ENCODE assay signal across 12 cellular contexts in the genomic region with DNA sequence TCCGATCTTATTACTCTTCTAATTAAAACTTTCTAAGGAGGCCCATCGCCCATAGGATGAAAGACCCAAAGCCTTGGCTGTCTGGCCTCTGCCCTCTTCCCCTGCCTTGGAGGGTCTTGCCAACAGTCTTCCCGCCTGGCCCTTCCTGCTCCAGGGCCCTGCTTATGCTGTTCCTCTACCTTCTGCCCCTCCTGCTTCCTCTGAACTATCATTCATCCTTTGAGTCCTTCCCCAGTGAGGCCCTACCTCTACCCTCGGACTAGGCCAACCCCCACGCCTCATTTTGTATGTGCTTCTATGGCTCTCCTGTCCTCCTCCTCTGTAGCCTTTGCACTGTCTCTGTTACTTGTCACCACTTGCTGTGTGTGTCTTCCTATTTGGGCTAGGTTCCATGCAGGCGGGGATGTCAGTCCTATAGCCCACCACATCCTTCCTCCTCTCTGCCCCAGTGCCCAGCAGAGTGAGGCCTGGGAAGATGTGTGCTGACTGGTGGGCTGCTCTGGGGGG. TPM values are rescaled to one million over a fixed set of nuclear protein-coding genes. Genes with fewer than 3 reads are reported as not detected.
A peak's percentile ranks its signal among the peaks of the same experiment; 100 is the strongest.
DNase-seq lines count a peak whose midpoint lies in the region; ATAC-seq and TF ChIP-seq lines count a peak whose summit lies in the region.
"Had no signal": no experiment of that assay in that cellular context is flagged by ENCODE, and none has a peak within 500 bp of the region (broad histone marks: within the 10 kb centered on the region; RNA-seq: fewer than 3 reads in every experiment).

No MANE protein-coding gene starts in this region.

- H3K27me3 Mint-ChIP-seq in CD8-positive, alpha-beta memory T cell, result peaks cover 0 to 2% of the 10 kb centered on the region in 2 donors
- H3K27me3 Mint-ChIP-seq in neural progenitor cell (ENCODE audit: insufficient read depth, low read depth), result peaks cover 6% of the 10 kb centered on the region

- H3K4me3 ChIP-seq in CD8-positive, alpha-beta memory T cell (ENCODE audit: low read length), result no peak overlapping the region
- H3K4me3 ChIP-seq in NB4 (ENCODE audit: low read depth, low read length), result no peak overlapping the region
- H3K4me3 ChIP-seq in mammary epithelial cell (replicated peaks in 1 of 3; ENCODE audit: insufficient read depth in 1 of 3, low read depth in 2 of 3, low read length in 3 of 3), result no peak overlapping the region
- no peak overlapping the region for H3K4me3 ChIP-seq in neural progenitor cell
- no peak overlapping the region for H3K4me3 ChIP-seq in HAP-1

- H3K4me2 ChIP-seq in mammary epithelial cell (ENCODE audit: insufficient read depth, low read depth, low read length) (peak overlapping the region; percentile 86), neural progenitor cell (peak overlapping the region; percentile 87)

- ATAC-seq in HG03521 (IDR thresholded peaks at IDR 0.05; ENCODE audit: unreplicated experiment), result no peak

- H3K27ac Mint-ChIP-seq in CD8-positive, alpha-beta memory T cell, result peak overlapping the region; percentile 14 to 95 (median 78)
- no peak overlapping the region for H3K27ac Mint-ChIP-seq in neural progenitor cell

- peaks cover 0 to 2% (median 0%) of the 10 kb centered on the region in 5 donors for H3K9me3 Mint-ChIP-seq in CD8-positive, alpha-beta memory T cell
- no peaks in the 10 kb centered on the region for H3K9me3 Mint-ChIP-seq in neural progenitor cell

- TF ChIP-seq CTCF in NB4 (IDR thresholded peaks at IDR 0.05; ENCODE audit: low read depth, low read length) (no peak), mammary epithelial cell (conservative IDR thresholded peaks at IDR 0.05 in 1 of 2, IDR thresholded peaks at IDR 0.05 in 1 of 2; ENCODE audit: extremely low read depth in 1 of 2, insufficient read depth in 1 of 2, low read depth in 1 of 2, low read length in 2 of 2) (no peak), neural progenitor cell (IDR thresholded peaks at IDR 0.05) (no peak)

- no peak for TF ChIP-seq POLR2A in NB4 (IDR thresholded peaks at IDR 0.05; ENCODE audit: extremely low read depth, insufficient read length)

- no peaks in the 10 kb centered on the region for H4K20me1 ChIP-seq in mammary epithelial cell (ENCODE audit: insufficient read depth, low read length)
- H4K20me1 ChIP-seq in neural progenitor cell (ENCODE audit: low read depth), result peaks cover 32% of the 10 kb centered on the region

- peaks cover 0 to 18% (median 4%) of the 10 kb centered on the region in 3 donors for H3K36me3 Mint-ChIP-seq in CD8-positive, alpha-beta memory T cell
- peaks cover 13% of the 10 kb centered on the region for H3K36me3 Mint-ChIP-seq in neural progenitor cell

- peaks cover 5% of the 10 kb centered on the region for H3K36me3 ChIP-seq in CD8-positive, alpha-beta memory T cell (ENCODE audit: insufficient read depth, low read length)
- H3K36me3 ChIP-seq in mammary epithelial cell (ENCODE audit: insufficient read depth, low read length) (peaks cover 9% of the 10 kb centered on the region), neural progenitor cell (no peaks in the 10 kb centered on the region), HAP-1 (replicated peaks) (peaks cover 55% of the 10 kb centered on the region)

- no peak overlapping the region for H3K9ac ChIP-seq in mammary epithelial cell (ENCODE audit: insufficient read depth, low read length)
- no peak overlapping the region for H3K9ac ChIP-seq in neural progenitor cell

- POLR2A ChIA-PET in CD8-positive, alpha-beta memory T cell (lab: Charles Lee), result no interaction called here

- CTCF ChIA-PET in CD8-positive, alpha-beta memory T cell (lab: Charles Lee), result interaction anchor here (3.4 kb wide), 1 partner anchor 75 kb away, joined by 15 read pairs; no protein-coding TSS in a partner anchor
- CTCF ChIA-PET in mammary epithelial cell (lab: Charles Lee; ENCODE audit: low non-redundant PET), result no interaction called here

- H3K79me2 ChIP-seq in mammary epithelial cell (ENCODE audit: insufficient read depth, low read length) (peaks cover 41% of the 10 kb centered on the region), neural progenitor cell (ENCODE audit: low read depth) (peaks cover 24% of the 10 kb centered on the region)

- in situ Hi-C loops in mammary epithelial cell (cut with MboI; ENCODE audit: low sequenced_read_pairs in 2 of 2) (no loop called here), HAP-1 (cut with MboI; ENCODE audit: low sequenced_read_pairs) (no loop called here)

- no peaks in the 10 kb centered on the region for H3K9me3 ChIP-seq in CD8-positive, alpha-beta memory T cell (ENCODE audit: low read length)
- no peaks in the 10 kb centered on the region for H3K9me3 ChIP-seq in mammary epithelial cell (replicated peaks; ENCODE audit: insufficient read depth, low read length)
- H3K9me3 ChIP-seq in neural progenitor cell (ENCODE audit: low read depth), result no peaks in the 10 kb centered on the region
- H3K9me3 ChIP-seq in HAP-1, result no peaks in the 10 kb centered on the region
- H3K9me3 ChIP-seq: ascending aorta had no signal

- H3K4me1 ChIP-seq in CD8-positive, alpha-beta memory T cell (ENCODE audit: insufficient read depth, low read length), result peaks cover 9% of the 10 kb centered on the region
- H3K4me1 ChIP-seq in mammary epithelial cell (ENCODE audit: insufficient read depth, low read length) (peaks cover 13% of the 10 kb centered on the region), neural progenitor cell (peaks cover 14% of the 10 kb centered on the region), HAP-1 (peaks cover 9% of the 10 kb centered on the region; the same call in 1 of the 2 replicates)

- WGBS in mammary epithelial cell (ENCODE audit: low coverage, missing lambda C conversion rate), result 87% methylated on average over 4 of the region's 6 CpGs

- H3K4me3 Mint-ChIP-seq in CD8-positive, alpha-beta memory T cell, result peak overlapping the region; percentile 64 to 96 (median 78)
- H3K4me3 Mint-ChIP-seq in neural progenitor cell, result peak overlapping the region; percentile 91

- no peak for DNase-seq in CD8-positive, alpha-beta memory T cell
- DNase-seq in NB4 (ENCODE audit: low read depth), result peak; percentile 21
- no peak for DNase-seq in mammary epithelial cell
- DNase-seq in neural progenitor cell (ENCODE audit: low spot score), result no peak
- no peak for DNase-seq in NCI-H510A (lab: John Stamatoyannopoulos, UW)
- DNase-seq in HAP-1 (ENCODE audit: low spot score in 2 of 2), result no peak
- DNase-seq in NCI-H2227 (lab: John Stamatoyannopoulos, UW; ENCODE audit: unreplicated experiment), result no peak
- DNase-seq: DMS79, NCI-H1417 treated with DMSO at 0.1 percent for 48 hours had no signal

- H3K27me3 ChIP-seq in CD8-positive, alpha-beta memory T cell (ENCODE audit: insufficient read depth, low read length, poor library complexity, severe bottlenecking), result no peaks in the 10 kb centered on the region
- H3K27me3 ChIP-seq in mammary epithelial cell (ENCODE audit: insufficient read depth, low read length) (no peaks in the 10 kb centered on the region), neural progenitor cell (no peaks in the 10 kb centered on the region), HAP-1 (ENCODE audit: low read depth) (no peaks in the 10 kb centered on the region)
- H3K27me3 ChIP-seq: ascending aorta had no signal

- peaks cover 18 to 29% (median 18%) of the 10 kb centered on the region in 3 donors for H3K4me1 Mint-ChIP-seq in CD8-positive, alpha-beta memory T cell
- H3K4me1 Mint-ChIP-seq in neural progenitor cell, result peaks cover 23% of the 10 kb centered on the region

- peaks cover 38% of the 10 kb centered on the region for H3F3A ChIP-seq in neural progenitor cell (ENCODE audit: low read depth)

- no peak overlapping the region for H3K27ac ChIP-seq in CD8-positive, alpha-beta memory T cell (ENCODE audit: low read depth, low read length)
- no peak overlapping the region for H3K27ac ChIP-seq in mammary epithelial cell (ENCODE audit: insufficient read depth, low read depth, low read length)
- no peak overlapping the region for H3K27ac ChIP-seq in neural progenitor cell

- intact Hi-C loops in mammary epithelial cell (cut with micrococcal nuclease), result loop anchor here (5.0 to 10.0 kb wide), 2 partner anchors 239 to 266 kb away; partner anchors contain the start of gene ASH1L

- H2AFZ ChIP-seq in mammary epithelial cell (ENCODE audit: low read depth, low read length), result no peak overlapping the region
- no peak overlapping the region for H2AFZ ChIP-seq in neural progenitor cell (replicated peaks)

- dilution Hi-C loops in mammary epithelial cell (cut with HindIII; ENCODE audit: low sequenced_read_pairs), result loop anchor here (25.0 kb wide), 1 partner anchor 311 kb away; no protein-coding TSS in a partner anchor

- no TSS peak for BruUV-seq in mammary epithelial cell (replicated peaks; lab: Mats Ljungman, UMichigan)

RNA-seq across cellular contexts. Expression of gene RUSC1, which starts 5.4 kb away (rescaled TPM):
- total RNA-seq in CD8-positive, alpha-beta memory T cell, result 10 to 100 TPM; 31.3 to 32.8 TPM
- 9.8 TPM for polyA plus RNA-seq in CD8-positive, alpha-beta memory T cell
- total RNA-seq in mammary epithelial cell, result 10 to 100 TPM; 22.5 to 33.8 TPM
- 45.2 TPM for polyA plus RNA-seq in mammary epithelial cell
- 18.2 TPM for polyA minus RNA-seq in mammary epithelial cell
- total RNA-seq in neural progenitor cell (ENCODE audit: low replicate concordance), result 17.0 and 43.4 TPM in 2 replicates

RNA-seq across cellular contexts. Expression of gene FDPS, which starts 17.4 kb away (rescaled TPM):
- total RNA-seq in CD8-positive, alpha-beta memory T cell, result 100 to 1,000 TPM; 194 to 199 TPM
- 126 TPM for polyA plus RNA-seq in CD8-positive, alpha-beta memory T cell
- total RNA-seq in mammary epithelial cell, result 100 to 1,000 TPM; 180 to 795 TPM
- polyA plus RNA-seq in mammary epithelial cell, result 859 TPM
- polyA minus RNA-seq in mammary epithelial cell, result 653 TPM
- 215 and 266 TPM in 2 replicates for total RNA-seq in neural progenitor cell (ENCODE audit: low replicate concordance)

RNA-seq across cellular contexts. Expression of gene PKLR, which starts 24.8 kb away (rescaled TPM):
- total RNA-seq in CD8-positive, alpha-beta memory T cell, result not detected
- not detected for polyA plus RNA-seq in CD8-positive, alpha-beta memory T cell
- total RNA-seq in mammary epithelial cell, result not detected
- polyA plus RNA-seq in mammary epithelial cell, result 0.02 TPM
- not detected for polyA minus RNA-seq in mammary epithelial cell
- 0.53 and 0.54 TPM in 2 replicates for total RNA-seq in neural progenitor cell (ENCODE audit: low replicate concordance)
- total RNA-seq: ascending aorta, H4 had no signal

RNA-seq across cellular contexts. Expression of gene HCN3, which starts 48.8 kb away (rescaled TPM):
- total RNA-seq in CD8-positive, alpha-beta memory T cell, result 1 to 10 TPM; 3.2 to 3.7 TPM
- 0.18 TPM for polyA plus RNA-seq in CD8-positive, alpha-beta memory T cell
- 1 to 10 TPM; 1.3 to 4.8 TPM for total RNA-seq in mammary epithelial cell
- 3.0 TPM for polyA plus RNA-seq in mammary epithelial cell
- 10.3 TPM for polyA minus RNA-seq in mammary epithelial cell
- 1.9 and 5.9 TPM in 2 replicates for total RNA-seq in neural progenitor cell (ENCODE audit: low replicate concordance)

RNA-seq across cellular contexts. Expression of gene CLK2, which starts 52.8 kb away (rescaled TPM):
- total RNA-seq in CD8-positive, alpha-beta memory T cell, result 10 to 100 TPM; 78.3 to 79.8 TPM
- 20.2 TPM for polyA plus RNA-seq in CD8-positive, alpha-beta memory T cell
- 10 to 100 TPM; 21.5 to 41.5 TPM for total RNA-seq in mammary epithelial cell
- polyA plus RNA-seq in mammary epithelial cell, result 36.1 TPM
- 93.7 TPM for polyA minus RNA-seq in mammary epithelial cell
- total RNA-seq in neural progenitor cell (ENCODE audit: low replicate concordance), result 41.7 and 62.2 TPM in 2 replicates
